In genomic region chr4:12723849-12724447, GRCh38 we compare ENCODE assay signal across 17 cellular contexts.
A peak's percentile ranks its signal among the peaks of the same experiment; 100 is the strongest.
DNase-seq lines count a peak whose midpoint lies in the region; ATAC-seq, FAIRE-seq and TF ChIP-seq lines count a peak whose summit lies in the region.
"Had no signal": no experiment of that assay in that cellular context is flagged by ENCODE, and none has a peak within 500 bp of the region (broad histone marks: within the 10 kb centered on the region; RNA-seq: fewer than 3 reads in every experiment).

No MANE protein-coding gene starts in this region.

- no peak overlapping the region for H3K4me2 ChIP-seq in astrocyte (ENCODE audit: low read length)

- intact Hi-C loops in ovary (cut with DNase I): no loop called here
- intact Hi-C loops in lower lobe of right lung (cut with DNase I): loop anchor here (10.0 kb wide), 1 partner anchor 821 kb away; the partner anchor contains the start of gene NKX3-2
- intact Hi-C loops in activated CD8-positive, alpha-beta T cell treated with anti-CD3 and anti-CD28 coated beads for 36 hours (cut with micrococcal nuclease): no loop called here

- WGBS in ovary, 3 donors: 10 to 23% (median 19%) methylated on average over 7 of the region's 7 CpGs

- no peak overlapping the region for H2AFZ ChIP-seq in astrocyte (ENCODE audit: low read depth, low read length)

- H3K27ac Mint-ChIP-seq in astrocyte (ENCODE audit: unreplicated experiment): peak overlapping the region; percentile 11
- no peak overlapping the region for H3K27ac Mint-ChIP-seq in activated CD8-positive, alpha-beta T cell treated with anti-CD3 and anti-CD28 coated beads for 36 hours
- H3K27ac Mint-ChIP-seq: activated CD4-positive, alpha-beta memory T cell treated with anti-CD3 and anti-CD28 coated beads for 36 hours; activated T-helper 2 cell treated with anti-CD3 and anti-CD28 coated beads, Interferon-gamma antibody, Interleukin-2, Interleukin-4, amounts not matched to agents 10 μg/mL and 5 μg/mL and 100 μg/mL, durations not matched to agents 14 hours and 24 hours and 36 hours had no signal

- peak; percentile 28 for DNase-seq in COR-L47 (lab: John Stamatoyannopoulos, UW)
- DNase-seq in astrocyte (ENCODE audit: low read depth): no peak
- DNase-seq in left kidney (ENCODE audit: low read depth, low spot score): peak; percentile 36
- no peak for DNase-seq in ovary
- no peak for DNase-seq in lower lobe of right lung
- DNase-seq in activated CD8-positive, alpha-beta T cell treated with anti-CD3 and anti-CD28 coated beads for 36 hours: no peak
- no peak for DNase-seq in NCI-H1048 (lab: John Stamatoyannopoulos, UW)
- DNase-seq: activated CD4-positive, alpha-beta memory T cell treated with anti-CD3 and anti-CD28 coated beads for 36 hours; DND-41; NCI-H345; stimulated activated naive CD4-positive, alpha-beta T cell; T1000 had no signal

- H3K4me1 Mint-ChIP-seq in astrocyte (ENCODE audit: low read depth, unreplicated experiment): no peaks in the 10 kb centered on the region
- no peaks in the 10 kb centered on the region for H3K4me1 Mint-ChIP-seq in activated CD8-positive, alpha-beta T cell treated with anti-CD3 and anti-CD28 coated beads for 36 hours (ENCODE audit: low read depth)

- POLR2A ChIA-PET in activated CD8-positive, alpha-beta T cell treated with anti-CD3 and anti-CD28 coated beads for 36 hours (lab: Charles Lee): no interaction called here

- no peaks in the 10 kb centered on the region for H3K79me2 ChIP-seq in astrocyte (ENCODE audit: insufficient read depth, low read length)

- no peak overlapping the region for H3K4me3 Mint-ChIP-seq in astrocyte (ENCODE audit: unreplicated experiment)
- no peak overlapping the region for H3K4me3 Mint-ChIP-seq in activated CD8-positive, alpha-beta T cell treated with anti-CD3 and anti-CD28 coated beads for 36 hours
- H3K4me3 Mint-ChIP-seq: activated CD4-positive, alpha-beta memory T cell treated with anti-CD3 and anti-CD28 coated beads for 36 hours had no signal

- H3K27me3 Mint-ChIP-seq in astrocyte (ENCODE audit: low read depth, unreplicated experiment): no peaks in the 10 kb centered on the region
- H3K27me3 Mint-ChIP-seq in activated CD8-positive, alpha-beta T cell treated with anti-CD3 and anti-CD28 coated beads for 36 hours: peaks cover 9% of the 10 kb centered on the region

- no peaks in the 10 kb centered on the region for H4K20me1 ChIP-seq in astrocyte (ENCODE audit: insufficient read depth, low read length)

- H3K9ac ChIP-seq in HUES48 (ENCODE audit: low read depth, low read length) (no peak overlapping the region), astrocyte (ENCODE audit: low read length) (no peak overlapping the region)

- no peaks in the 10 kb centered on the region for H3K9me3 Mint-ChIP-seq in astrocyte (ENCODE audit: unreplicated experiment)
- no peaks in the 10 kb centered on the region for H3K9me3 Mint-ChIP-seq in activated CD8-positive, alpha-beta T cell treated with anti-CD3 and anti-CD28 coated beads for 36 hours
- H3K9me3 Mint-ChIP-seq: activated CD4-positive, alpha-beta memory T cell treated with anti-CD3 and anti-CD28 coated beads for 36 hours; activated T-helper 2 cell treated with anti-CD3 and anti-CD28 coated beads, Interferon-gamma antibody, Interleukin-2, Interleukin-4, amounts not matched to agents 10 μg/mL and 5 μg/mL and 100 μg/mL, durations not matched to agents 14 hours and 24 hours and 36 hours had no signal

- no peak for ATAC-seq in lower lobe of right lung
- no peak for ATAC-seq in activated CD8-positive, alpha-beta T cell treated with anti-CD3 and anti-CD28 coated beads for 36 hours
- ATAC-seq: sciatic nerve had no signal

- no peaks in the 10 kb centered on the region for H3K36me3 Mint-ChIP-seq in astrocyte (ENCODE audit: low read depth, unreplicated experiment)
- no peaks in the 10 kb centered on the region for H3K36me3 Mint-ChIP-seq in activated CD8-positive, alpha-beta T cell treated with anti-CD3 and anti-CD28 coated beads for 36 hours (ENCODE audit: low read depth)
- H3K36me3 Mint-ChIP-seq: activated CD4-positive, alpha-beta memory T cell treated with anti-CD3 and anti-CD28 coated beads for 36 hours had no signal

- no peak for FAIRE-seq in astrocyte (lab: Jason Lieb, UNC)
- FAIRE-seq: GM12891 had no signal

- no peak for TF ChIP-seq CTCF in astrocyte (IDR thresholded peaks at IDR 0.05; ENCODE audit: insufficient read depth, low read depth, low read length)
- TF ChIP-seq CTCF in ovary (IDR thresholded peaks at IDR 0.05): no peak
- no peak for TF ChIP-seq CTCF in lower lobe of right lung (IDR thresholded peaks at IDR 0.05)
- no peak for TF ChIP-seq CTCF in activated CD8-positive, alpha-beta T cell treated with anti-CD3 and anti-CD28 coated beads for 36 hours (IDR thresholded peaks at IDR 0.05)

- H3K27ac ChIP-seq in HUES48 (ENCODE audit: low read depth, low read length): peak overlapping the region; percentile 61
- H3K27ac ChIP-seq in astrocyte (ENCODE audit: low read depth, low read length): no peak overlapping the region
- no peak overlapping the region for H3K27ac ChIP-seq in ovary
- H3K27ac ChIP-seq in lower lobe of right lung: no peak overlapping the region
- H3K27ac ChIP-seq: vagina had no signal

- H3K36me3 ChIP-seq in HUES48 (ENCODE audit: control insufficient read depth, insufficient read depth, low read length): no peaks in the 10 kb centered on the region
- no peaks in the 10 kb centered on the region for H3K36me3 ChIP-seq in astrocyte (ENCODE audit: insufficient read depth, low read length)
- no peaks in the 10 kb centered on the region for H3K36me3 ChIP-seq in ovary
- no peaks in the 10 kb centered on the region for H3K36me3 ChIP-seq in lower lobe of right lung
- H3K36me3 ChIP-seq: vagina had no signal

- TF ChIP-seq POLR2A in ovary (IDR thresholded peaks at IDR 0.05): no peak

- H3K4me3 ChIP-seq in HUES48 (ENCODE audit: low read depth, low read length) (no peak overlapping the region), astrocyte (ENCODE audit: insufficient read depth, low read depth, low read length) (no peak overlapping the region), ovary (no peak overlapping the region), lower lobe of right lung (no peak overlapping the region)
- H3K4me3 ChIP-seq: vagina had no signal

- H3K27me3 ChIP-seq in HUES48 (ENCODE audit: control insufficient read depth, insufficient read depth, low read length) (no peaks in the 10 kb centered on the region), astrocyte (ENCODE audit: insufficient read depth, low read length) (peaks cover 2% of the 10 kb centered on the region), ovary (no peaks in the 10 kb centered on the region), lower lobe of right lung (ENCODE audit: low read depth) (no peaks in the 10 kb centered on the region)
- H3K27me3 ChIP-seq: vagina had no signal

- H3K4me1 ChIP-seq in HUES48 (ENCODE audit: control insufficient read depth, insufficient read depth, low read length) (0 out of 2 replicates have a peak, but pooled peaks cover 4% of the 10 kb centered on the region), astrocyte (ENCODE audit: insufficient read depth, low read length) (no peaks in the 10 kb centered on the region), ovary (ENCODE audit: insufficient read depth) (no peaks in the 10 kb centered on the region), lower lobe of right lung (no peaks in the 10 kb centered on the region)
- H3K4me1 ChIP-seq: vagina had no signal

- no peaks in the 10 kb centered on the region for H3K9me3 ChIP-seq in HUES48 (ENCODE audit: control insufficient read depth, insufficient read depth, low read length)
- H3K9me3 ChIP-seq in astrocyte (ENCODE audit: insufficient read depth, low read depth, low read length): no peaks in the 10 kb centered on the region
- H3K9me3 ChIP-seq in ovary: no peaks in the 10 kb centered on the region
- H3K9me3 ChIP-seq in lower lobe of right lung: no peaks in the 10 kb centered on the region
- H3K9me3 ChIP-seq: vagina had no signal

- CTCF ChIA-PET in activated CD8-positive, alpha-beta T cell treated with anti-CD3 and anti-CD28 coated beads for 36 hours (lab: Charles Lee): interaction anchor here (1.1 to 1.4 kb wide), 2 partner anchors 12 to 122 kb away, joined by 3 to 4 read pairs; no protein-coding TSS in a partner anchor

- no peak for TF ChIP-seq EP300 in ovary (IDR thresholded peaks at IDR 0.05)

Comparison
In these comparisons a context has a peak if more than half of its experiments do, and no peak if none do; other contexts are left out.
1. DNase-seq: peak in COR-L47 (single experiment) and left kidney (single experiment); none in astrocyte (single experiment), ovary (0 of 5), lower lobe of right lung (single experiment), activated CD8-positive, alpha-beta T cell treated with anti-CD3 and anti-CD28 coated beads for 36 hours (single experiment) and NCI-H1048 (single experiment).